In genomic region chr4:22475311-22475646, GRCh38 we compare ENCODE assay signal across 7 cellular contexts. TPM values are rescaled to one million over a fixed set of nuclear protein-coding genes. Genes with fewer than 3 reads are reported as not detected.
DNase-seq lines count a peak whose midpoint lies in the region; FAIRE-seq and TF ChIP-seq lines count a peak whose summit lies in the region.
"Not testable (repeated sequence)": the region's sequence is repeated elsewhere in the genome, so short reads cannot be mapped to it uniquely, and the experiment has no call there.

No MANE protein-coding gene starts in this region.

- peak overlapping the region; percentile 64 for H3K4me2 ChIP-seq in astrocyte (ENCODE audit: low read length)
- peak overlapping the region; percentile 51 for H3K4me2 ChIP-seq in endothelial cell of umbilical vein (ENCODE audit: insufficient read depth, low read length)
- peak overlapping the region; percentile 73 for H3K4me2 ChIP-seq in osteoblast (ENCODE audit: insufficient read depth, low read length)

- peak overlapping the region; percentile 40 for H3K9ac ChIP-seq in astrocyte (ENCODE audit: low read length)
- H3K9ac ChIP-seq in endothelial cell of umbilical vein (replicated peaks; ENCODE audit: extremely low read depth, insufficient read depth, low read length): not testable (repeated sequence)

- not testable (repeated sequence) for H3K27me3 Mint-ChIP-seq in Calu3 (ENCODE audit: unreplicated experiment); HFFc6 (ENCODE audit: insufficient read depth); astrocyte (ENCODE audit: low read depth, unreplicated experiment)

- H3K4me1 Mint-ChIP-seq in Calu3 (ENCODE audit: low read depth, unreplicated experiment): peaks cover 34% of the 10 kb centered on the region
- peaks cover 46% of the 10 kb centered on the region for H3K4me1 Mint-ChIP-seq in HFFc6 (ENCODE audit: low read depth)
- H3K4me1 Mint-ChIP-seq in astrocyte (ENCODE audit: low read depth, unreplicated experiment): peaks cover 32% of the 10 kb centered on the region

- CTCF ChIA-PET in Calu3 (lab: Charles Lee): interaction anchor here (0.7 to 1.0 kb wide), 2 partner anchors 25 to 132 kb away, joined by 4 to 5 read pairs; no protein-coding TSS in a partner anchor
- CTCF ChIA-PET in RWPE1 (lab: Yijun Ruan, JAX): not testable (repeated sequence)
- CTCF ChIA-PET in endothelial cell of umbilical vein (lab: Charles Lee): interaction anchor here (0.9 kb wide), 1 partner anchor 30 kb away, joined by 4 read pairs; no protein-coding TSS in a partner anchor

- TF ChIP-seq CTCF in Calu3 (IDR thresholded peaks at IDR 0.05; ENCODE audit: unreplicated experiment); HFFc6 (IDR thresholded peaks at IDR 0.05); RWPE1 (conservative IDR thresholded peaks at IDR 0.05; ENCODE audit: low read depth); astrocyte (IDR thresholded peaks at IDR 0.05; ENCODE audit: insufficient read depth, low read depth, low read length); endothelial cell of umbilical vein (IDR thresholded peaks at IDR 0.05; ENCODE audit: extremely low read depth in 1 of 2, insufficient read depth in 1 of 2, low read depth in 1 of 2, low read length in 2 of 2); kidney epithelial cell (IDR thresholded peaks at IDR 0.05; ENCODE audit: insufficient read depth, low read length, poor library complexity, severe bottlenecking); osteoblast (IDR thresholded peaks at IDR 0.05; ENCODE audit: extremely low read depth, low read depth, low read length): not testable (repeated sequence)

- not testable (repeated sequence) for H3K27me3 ChIP-seq in astrocyte (ENCODE audit: insufficient read depth, low read length); endothelial cell of umbilical vein (ENCODE audit: control insufficient read depth in 2 of 2, insufficient read depth in 2 of 2, low read length in 2 of 2); kidney epithelial cell (ENCODE audit: control insufficient read depth, insufficient read depth, low read length); osteoblast (ENCODE audit: insufficient read depth, low read length)

- H3K27ac ChIP-seq in RWPE1 (peak overlapping the region; percentile 54), astrocyte (ENCODE audit: low read depth, low read length) (peak overlapping the region; percentile 73), endothelial cell of umbilical vein (ENCODE audit: insufficient read depth, low read depth, low read length) (peak overlapping the region; percentile 29), osteoblast (ENCODE audit: low read depth, low read length) (peak overlapping the region; percentile 46)

- H3K27ac Mint-ChIP-seq in Calu3 (ENCODE audit: unreplicated experiment) (peak overlapping the region; percentile 94), HFFc6 (0 out of 2 replicates have a peak overlapping the region, but pooled peaks have one; percentile 17), astrocyte (ENCODE audit: unreplicated experiment) (peak overlapping the region; percentile 70)

- H2AFZ ChIP-seq in astrocyte (ENCODE audit: low read depth, low read length) (peak overlapping the region; percentile 48), osteoblast (ENCODE audit: low read length) (peak overlapping the region; percentile 20)
- H2AFZ ChIP-seq in endothelial cell of umbilical vein (ENCODE audit: low read depth, low read length): not testable (repeated sequence)

- not testable (repeated sequence) for H3K9me1 ChIP-seq in endothelial cell of umbilical vein (replicated peaks; ENCODE audit: control insufficient read depth, extremely low read depth, insufficient read depth, low read length)

- POLR2A ChIA-PET in RWPE1 (lab: Yijun Ruan, JAX; ENCODE audit: low non-redundant PET); endothelial cell of umbilical vein (lab: Charles Lee): not testable (repeated sequence)

- H3K4me1 ChIP-seq in astrocyte (ENCODE audit: insufficient read depth, low read length): peaks cover 25% of the 10 kb centered on the region
- peaks cover 14% of the 10 kb centered on the region for H3K4me1 ChIP-seq in endothelial cell of umbilical vein (ENCODE audit: control insufficient read depth, extremely low read depth, insufficient read depth, low read length)
- H3K4me1 ChIP-seq in osteoblast (ENCODE audit: insufficient read depth, low read length): peaks cover 21% of the 10 kb centered on the region

- BruUV-seq in Calu3 (replicated peaks; lab: Mats Ljungman, UMichigan); endothelial cell of umbilical vein (replicated peaks; lab: Mats Ljungman, UMichigan): not testable (repeated sequence)

- H3K79me2 ChIP-seq in astrocyte (ENCODE audit: insufficient read depth, low read length): peaks cover 36% of the 10 kb centered on the region
- H3K79me2 ChIP-seq in endothelial cell of umbilical vein (ENCODE audit: control insufficient read depth, insufficient read depth, low read length): peaks cover 20% of the 10 kb centered on the region
- H3K79me2 ChIP-seq in osteoblast (ENCODE audit: insufficient read depth, low read length): not testable (repeated sequence)

- H3K36me3 ChIP-seq in astrocyte (ENCODE audit: insufficient read depth, low read length); endothelial cell of umbilical vein (ENCODE audit: control insufficient read depth in 2 of 2, extremely low read depth in 1 of 2, insufficient read depth in 2 of 2, low read length in 2 of 2); kidney epithelial cell (ENCODE audit: control insufficient read depth, insufficient read depth, low read length); osteoblast (ENCODE audit: insufficient read depth, low read length): not testable (repeated sequence)

- not testable (repeated sequence) for TF ChIP-seq POLR2A in endothelial cell of umbilical vein (IDR thresholded peaks at IDR 0.05; ENCODE audit: low read depth, low read length)

- H4K20me1 ChIP-seq in astrocyte (ENCODE audit: insufficient read depth, low read length); endothelial cell of umbilical vein (replicated peaks; ENCODE audit: control insufficient read depth, extremely low read depth, insufficient read depth, low read length); osteoblast (ENCODE audit: insufficient read depth, low read length): not testable (repeated sequence)

- DNase-seq in Calu3; HFFc6; RWPE1 (ENCODE audit: low spot score); endothelial cell of umbilical vein (ENCODE audit: low read depth, low spot score): not testable (repeated sequence)
- DNase-seq in astrocyte (ENCODE audit: low read depth) (peak; percentile 77), kidney epithelial cell (ENCODE audit: low read depth) (peak; percentile 37), osteoblast (ENCODE audit: insufficient read length, low spot score, missing footprints) (peak; percentile 10)

- not testable (repeated sequence) for H3K9me3 Mint-ChIP-seq in Calu3 (ENCODE audit: low read depth, unreplicated experiment); HFFc6; astrocyte (ENCODE audit: unreplicated experiment)

- peak overlapping the region; percentile 56 for H3K4me3 Mint-ChIP-seq in Calu3 (ENCODE audit: low read depth, unreplicated experiment)
- H3K4me3 Mint-ChIP-seq in HFFc6; astrocyte (ENCODE audit: unreplicated experiment): not testable (repeated sequence)

- dilution Hi-C loops in endothelial cell of umbilical vein (cut with MboI; ENCODE audit: extremely low pct_ligation_motif_present, low sequenced_read_pairs): not testable (repeated sequence)

- FAIRE-seq in astrocyte (lab: Jason Lieb, UNC): not testable (repeated sequence)
- FAIRE-seq in endothelial cell of umbilical vein (lab: Jason Lieb, UNC): peak; percentile 47

- H3K4me3 ChIP-seq in astrocyte (ENCODE audit: insufficient read depth, low read depth, low read length); endothelial cell of umbilical vein (replicated peaks in 1 of 3; ENCODE audit: insufficient read depth in 1 of 3, low read depth in 1 of 3, low read length in 3 of 3); kidney epithelial cell (ENCODE audit: low read depth, low read length): not testable (repeated sequence)
- peak overlapping the region; percentile 33 for H3K4me3 ChIP-seq in osteoblast (ENCODE audit: insufficient read depth, low read length)

- H3K36me3 Mint-ChIP-seq in Calu3 (ENCODE audit: insufficient read depth, unreplicated experiment); astrocyte (ENCODE audit: low read depth, unreplicated experiment): not testable (repeated sequence)
- H3K36me3 Mint-ChIP-seq in HFFc6 (ENCODE audit: low read depth): peaks cover 10% of the 10 kb centered on the region

- intact Hi-C loops in Calu3 (cut with micrococcal nuclease; ENCODE audit: unreplicated experiment) (loop anchor here (2.0 kb wide), 1 partner anchor 26 kb away; no protein-coding TSS in a partner anchor), endothelial cell of umbilical vein (cut with micrococcal nuclease) (loop anchor here (2.0 kb wide), 1 partner anchor 40 kb away; no protein-coding TSS in a partner anchor)

- not testable (repeated sequence) for H3K9me3 ChIP-seq in astrocyte (ENCODE audit: insufficient read depth, low read depth, low read length); endothelial cell of umbilical vein (replicated peaks; ENCODE audit: control insufficient read depth, insufficient read depth, low read length); osteoblast (ENCODE audit: low read depth, low read length)

RNA-seq across cellular contexts. Expression of gene ADGRA3, which starts 40.6 kb away (rescaled TPM):
- total RNA-seq in Calu3 (2022) (48.4 and 63.2 TPM in 2 replicates), astrocyte (27.3 TPM in 2 replicates), endothelial cell of umbilical vein (34.4 and 36.2 TPM in 2 replicates), kidney epithelial cell (23.2 and 30.5 TPM in 2 replicates), osteoblast (25.3 and 26.2 TPM in 2 replicates)
- 10 to 100 TPM; 15.1 to 19.0 (median 17.7) TPM for total RNA-seq in HFFc6 (2021; fragmentation: NEBNext Ultra II Directional; extraction: Animal tissue kit (Norgen Biotek cat#: 25700))
- polyA plus RNA-seq in endothelial cell of umbilical vein: 13.1 and 17.2 TPM in 2 replicates
- 15.1 and 15.7 TPM in 2 replicates for polyA plus RNA-seq in endothelial cell of umbilical vein (2011; cell fraction: cytosol; rRNA removed)
- polyA plus RNA-seq in endothelial cell of umbilical vein (2011; cell fraction: nucleus; rRNA removed): 40.0 and 42.2 TPM in 2 replicates
- 28.2 and 34.4 TPM in 2 replicates for polyA plus RNA-seq in endothelial cell of umbilical vein (2012)
- 87.4 and 135 TPM in 2 replicates for polyA minus RNA-seq in endothelial cell of umbilical vein
- polyA minus RNA-seq in endothelial cell of umbilical vein (2011; cell fraction: cytosol; rRNA and poly(A)+ RNA removed): 6.7 TPM
- polyA minus RNA-seq in endothelial cell of umbilical vein (2011; cell fraction: nucleus; rRNA and poly(A)+ RNA removed): 67.8 and 132 TPM in 2 replicates

Comparison
In these comparisons a context has a peak if more than half of its experiments do, and no peak if none do; other contexts are left out.
1. H3K27ac Mint-ChIP-seq: peak in every context shown above with its lines; median percentile 94 in Calu3; 70 in astrocyte; 17 in HFFc6.